8 cellular contexts compared by ENCODE assay signal in genomic region chr5:97163360-97163764, GRCh38. TPM values are rescaled to one million over a fixed set of nuclear protein-coding genes. Genes with fewer than 3 reads are reported as not detected.
DNase-seq lines count a peak whose midpoint lies in the region; FAIRE-seq and TF ChIP-seq lines count a peak whose summit lies in the region.

No MANE protein-coding gene starts in this region.

- H3K9me3 ChIP-seq in osteoblast (ENCODE audit: low read depth, low read length), result peaks cover 4% of the 10 kb centered on the region

- H3K36me3 ChIP-seq in osteoblast (ENCODE audit: insufficient read depth, low read length), result peaks cover 66% of the 10 kb centered on the region

- no peaks in the 10 kb centered on the region for H3K4me1 ChIP-seq in osteoblast (ENCODE audit: insufficient read depth, low read length)

- H3K79me2 ChIP-seq in osteoblast (ENCODE audit: insufficient read depth, low read length), result no peaks in the 10 kb centered on the region

- peak; percentile 58 for TF ChIP-seq CTCF in osteoblast (IDR thresholded peaks at IDR 0.05; ENCODE audit: extremely low read depth, low read depth, low read length)

- H2AFZ ChIP-seq in osteoblast (ENCODE audit: low read length), result no peak overlapping the region

- no peak overlapping the region for H3K4me2 ChIP-seq in osteoblast (ENCODE audit: insufficient read depth, low read length)

- H4K20me1 ChIP-seq in osteoblast (ENCODE audit: insufficient read depth, low read length), result peaks cover 3% of the 10 kb centered on the region

- DNase-seq in MV-4-11 (lab: John Stamatoyannopoulos, UW) (peak; percentile 12), dermis microvascular lymphatic vessel endothelial cell (ENCODE audit: low read depth in 2 of 2) (peak; percentile 12 to 24), osteoblast (ENCODE audit: insufficient read length, low spot score, missing footprints) (peak; percentile 15), NCI-H2107 (lab: John Stamatoyannopoulos, UW) (no peak), RCC 7860 (ENCODE audit: low spot score) (no peak)
- no peak for DNase-seq in activated CD4-positive, CD25-positive, alpha-beta regulatory T cell treated with anti-CD3 and anti-CD28 coated beads, Interleukin-2, amount 50 U/mL, for 72 hours
- DNase-seq in activated CD4-positive, CD25-positive, alpha-beta regulatory T cell (lab: John Stamatoyannopoulos, UW), result no peak

- no peak overlapping the region for H3K4me3 ChIP-seq in osteoblast (ENCODE audit: insufficient read depth, low read length)

- no peak overlapping the region for H3K27ac ChIP-seq in osteoblast (ENCODE audit: low read depth, low read length)

- H3K27me3 ChIP-seq in osteoblast (ENCODE audit: insufficient read depth, low read length), result no peaks in the 10 kb centered on the region

- FAIRE-seq in G401.6 (lab: Jason Lieb, UNC), result peak; percentile 95
- FAIRE-seq in RCC 7860 (lab: Jason Lieb, UNC), result no peak

RNA-seq across cellular contexts. Expression of gene RIOK2, which starts 19.7 kb away (rescaled TPM):
- total RNA-seq in dermis microvascular lymphatic vessel endothelial cell (14.3 and 14.8 TPM in 2 replicates), osteoblast (29.7 and 32.1 TPM in 2 replicates)

RNA-seq across cellular contexts. Expression of gene LIX1, which starts 21.0 kb away (rescaled TPM):
- total RNA-seq in dermis microvascular lymphatic vessel endothelial cell, result not detected in 2 replicates
- not detected in 2 replicates for total RNA-seq in osteoblast

Comparison
In these comparisons a context has a peak if more than half of its experiments do, and no peak if none do; other contexts are left out.
1. DNase-seq: peak in MV-4-11 (single experiment), dermis microvascular lymphatic vessel endothelial cell (2 of 2) and osteoblast (single experiment); none in activated CD4-positive, CD25-positive, alpha-beta regulatory T cell treated with anti-CD3 and anti-CD28 coated beads, Interleukin-2, amount 50 U/mL, for 72 hours (single experiment), NCI-H2107 (single experiment), RCC 7860 (single experiment) and activated CD4-positive, CD25-positive, alpha-beta regulatory T cell (0 of 4).